Comparison of ENCODE assay signal across 23 cellular contexts in genomic region chr1:49013046-49013445, GRCh38.
"Had no signal": no experiment of that assay in that cellular context is flagged by ENCODE, and none has a peak within 500 bp of the region (broad histone marks: within the 10 kb centered on the region; RNA-seq: fewer than 3 reads in every experiment).

No MANE protein-coding gene starts in this region.

- H3K27me3 ChIP-seq: brain microvascular endothelial cell, cardiac muscle cell had no signal

- ATAC-seq: activated CD4-positive, CD25-positive, alpha-beta regulatory T cell treated with anti-CD3 and anti-CD28 coated beads, Interleukin-2, amount 50 U/mL, for 24 hours had no signal

- H3K9me3 Mint-ChIP-seq: activated naive CD4-positive, alpha-beta T cell treated with anti-CD3 and anti-CD28 coated beads, Interleukin-2, amount 10 ng/mL, durations not matched to agents 7 days and 5 days; activated naive CD8-positive, alpha-beta T cell treated with anti-CD3 and anti-CD28 coated beads for 36 hours; activated T-helper 2 cell treated with anti-CD3 and anti-CD28 coated beads, Interferon-gamma antibody, Interleukin-2, Interleukin-4, amounts not matched to agents 10 μg/mL and 5 μg/mL and 100 μg/mL, durations not matched to agents 14 hours and 24 hours and 36 hours; T-helper 1 cell treated with Interleukin-12 subunit alpha and Interleukin-12 subunit beta and Interleukin-4 antibody, amounts not matched to agents 30 μg/mL and 1 μg/mL, for 36 hours had no signal

- H3K27ac Mint-ChIP-seq: activated naive CD4-positive, alpha-beta T cell treated with anti-CD3 and anti-CD28 coated beads, Interleukin-2, amount 10 ng/mL, durations not matched to agents 7 days and 5 days; activated naive CD8-positive, alpha-beta T cell treated with anti-CD3 and anti-CD28 coated beads for 36 hours; activated T-helper 2 cell treated with anti-CD3 and anti-CD28 coated beads, Interferon-gamma antibody, Interleukin-2, Interleukin-4, amounts not matched to agents 10 μg/mL and 5 μg/mL and 100 μg/mL, durations not matched to agents 14 hours and 24 hours and 36 hours; T-helper 1 cell treated with Interleukin-12 subunit alpha and Interleukin-12 subunit beta and Interleukin-4 antibody, amounts not matched to agents 30 μg/mL and 1 μg/mL, for 36 hours had no signal

- H3K36me3 ChIP-seq: brain microvascular endothelial cell, cardiac muscle cell had no signal

- H3K36me3 Mint-ChIP-seq: activated naive CD4-positive, alpha-beta T cell treated with anti-CD3 and anti-CD28 coated beads, Interleukin-2, amount 10 ng/mL, durations not matched to agents 7 days and 5 days; activated naive CD8-positive, alpha-beta T cell treated with anti-CD3 and anti-CD28 coated beads for 36 hours had no signal

- H3K4me1 Mint-ChIP-seq: activated naive CD4-positive, alpha-beta T cell treated with anti-CD3 and anti-CD28 coated beads, Interleukin-2, amount 10 ng/mL, durations not matched to agents 7 days and 5 days; activated naive CD8-positive, alpha-beta T cell treated with anti-CD3 and anti-CD28 coated beads for 36 hours had no signal

- DNase-seq: activated CD4-positive, alpha-beta T cell treated with anti-CD3 and anti-CD28 coated beads for 48 hours; activated CD4-positive, alpha-beta T cell treated with anti-CD3 and anti-CD28 coated beads, Interleukin-2, amount 50 U/mL, for 48 hours; activated gamma-delta T cell treated with Interleukin-2 at 50 U/mL for 16 hours; activated naive CD4-positive, alpha-beta T cell treated with anti-CD3 and anti-CD28 coated beads, Interleukin-2, amount 10 ng/mL, durations not matched to agents 7 days and 5 days; activated naive CD8-positive, alpha-beta T cell treated with anti-CD3 and anti-CD28 coated beads for 36 hours; activated T-cell treated with anti-CD3 and anti-CD28 coated beads, Interleukin-2, amount 50 U/mL, for 48 hours; brain microvascular endothelial cell; Kasumi-1; KBM-7; NCI-H1105 treated with DMSO at 0.1 percent for 48 hours; NCI-H1436 treated with DMSO at 0.1 percent for 48 hours; NCI-H187 treated with DMSO at 0.1 percent for 48 hours; NCI-H2107; NCI-H2171 treated with DMSO at 0.1 percent for 48 hours; NCI-H226; NCI-H526; NK-92 treated with Interleukin-12 subunit alpha and Interleukin-12 subunit beta, amount 100 ng/mL, for 24 hours; OCI-M1; SHP77 treated with DMSO at 0.1 percent for 48 hours had no signal

- H3K4me3 ChIP-seq: cardiac muscle cell had no signal

- H3K27me3 Mint-ChIP-seq: activated naive CD4-positive, alpha-beta T cell treated with anti-CD3 and anti-CD28 coated beads, Interleukin-2, amount 10 ng/mL, durations not matched to agents 7 days and 5 days; activated naive CD8-positive, alpha-beta T cell treated with anti-CD3 and anti-CD28 coated beads for 36 hours had no signal

- H3K27ac ChIP-seq: brain microvascular endothelial cell, cardiac muscle cell had no signal

- H3K4me3 Mint-ChIP-seq: activated naive CD4-positive, alpha-beta T cell treated with anti-CD3 and anti-CD28 coated beads, Interleukin-2, amount 10 ng/mL, durations not matched to agents 7 days and 5 days; activated naive CD8-positive, alpha-beta T cell treated with anti-CD3 and anti-CD28 coated beads for 36 hours; T-helper 1 cell treated with Interleukin-12 subunit alpha and Interleukin-12 subunit beta and Interleukin-4 antibody, amounts not matched to agents 30 μg/mL and 1 μg/mL, for 36 hours had no signal
